In the genomic region with DNA sequence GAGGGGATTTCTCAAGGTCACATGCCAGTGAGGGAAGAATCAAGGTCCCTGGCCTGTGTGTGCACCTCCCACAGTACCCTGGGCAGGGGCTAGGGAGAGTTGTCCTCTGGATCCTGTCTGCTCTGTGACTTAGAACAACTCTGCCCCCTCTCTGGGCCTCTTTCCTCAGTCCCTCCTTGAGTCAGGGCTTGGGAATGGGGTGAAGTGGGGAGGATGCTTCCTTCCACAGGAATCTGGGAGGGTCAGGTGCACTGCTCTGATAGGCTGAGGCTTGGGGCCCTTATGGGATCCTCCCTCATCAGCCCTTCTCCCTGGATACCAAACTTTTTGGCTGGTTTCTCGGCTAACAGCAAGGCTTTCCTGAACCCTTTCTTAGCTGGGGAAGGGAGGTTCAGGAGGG, we compare ENCODE assay signal across 1 cellular context.
TF ChIP-seq lines count a peak whose summit lies in the region.

No MANE protein-coding gene starts in this region.

TF ChIP-seq in HCT116, 20 proteins besides CTCF, POLR2A, EP300 and RAD21 (continued from another document):
- TF ChIP-seq, protein P1, sequence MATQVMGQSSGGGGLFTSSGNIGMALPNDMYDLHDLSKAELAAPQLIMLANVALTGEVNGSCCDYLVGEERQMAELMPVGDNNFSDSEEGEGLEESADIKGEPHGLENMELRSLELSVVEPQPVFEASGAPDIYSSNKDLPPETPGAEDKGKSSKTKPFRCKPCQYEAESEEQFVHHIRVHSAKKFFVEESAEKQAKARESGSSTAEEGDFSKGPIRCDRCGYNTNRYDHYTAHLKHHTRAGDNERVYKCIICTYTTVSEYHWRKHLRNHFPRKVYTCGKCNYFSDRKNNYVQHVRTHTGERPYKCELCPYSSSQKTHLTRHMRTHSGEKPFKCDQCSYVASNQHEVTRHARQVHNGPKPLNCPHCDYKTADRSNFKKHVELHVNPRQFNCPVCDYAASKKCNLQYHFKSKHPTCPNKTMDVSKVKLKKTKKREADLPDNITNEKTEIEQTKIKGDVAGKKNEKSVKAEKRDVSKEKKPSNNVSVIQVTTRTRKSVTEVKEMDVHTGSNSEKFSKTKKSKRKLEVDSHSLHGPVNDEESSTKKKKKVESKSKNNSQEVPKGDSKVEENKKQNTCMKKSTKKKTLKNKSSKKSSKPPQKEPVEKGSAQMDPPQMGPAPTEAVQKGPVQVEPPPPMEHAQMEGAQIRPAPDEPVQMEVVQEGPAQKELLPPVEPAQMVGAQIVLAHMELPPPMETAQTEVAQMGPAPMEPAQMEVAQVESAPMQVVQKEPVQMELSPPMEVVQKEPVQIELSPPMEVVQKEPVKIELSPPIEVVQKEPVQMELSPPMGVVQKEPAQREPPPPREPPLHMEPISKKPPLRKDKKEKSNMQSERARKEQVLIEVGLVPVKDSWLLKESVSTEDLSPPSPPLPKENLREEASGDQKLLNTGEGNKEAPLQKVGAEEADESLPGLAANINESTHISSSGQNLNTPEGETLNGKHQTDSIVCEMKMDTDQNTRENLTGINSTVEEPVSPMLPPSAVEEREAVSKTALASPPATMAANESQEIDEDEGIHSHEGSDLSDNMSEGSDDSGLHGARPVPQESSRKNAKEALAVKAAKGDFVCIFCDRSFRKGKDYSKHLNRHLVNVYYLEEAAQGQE (IDR thresholded peaks at IDR 0.05; ENCODE audit: low read depth) = no peak
- TF ChIP-seq, protein P2, sequence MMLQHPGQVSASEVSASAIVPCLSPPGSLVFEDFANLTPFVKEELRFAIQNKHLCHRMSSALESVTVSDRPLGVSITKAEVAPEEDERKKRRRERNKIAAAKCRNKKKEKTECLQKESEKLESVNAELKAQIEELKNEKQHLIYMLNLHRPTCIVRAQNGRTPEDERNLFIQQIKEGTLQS (IDR thresholded peaks at IDR 0.05) = no peak
- TF ChIP-seq, protein P3, sequence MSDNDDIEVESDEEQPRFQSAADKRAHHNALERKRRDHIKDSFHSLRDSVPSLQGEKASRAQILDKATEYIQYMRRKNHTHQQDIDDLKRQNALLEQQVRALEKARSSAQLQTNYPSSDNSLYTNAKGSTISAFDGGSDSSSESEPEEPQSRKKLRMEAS (IDR thresholded peaks at IDR 0.05) = no peak
- TF ChIP-seq EZH2 (IDR thresholded peaks at IDR 0.05) = no peak
